In genomic region chr2:106030287-106031268, GRCh38 we compare ENCODE assay signal across 8 cellular contexts.
DNase-seq lines count a peak whose midpoint lies in the region; ATAC-seq and TF ChIP-seq lines count a peak whose summit lies in the region.

No MANE protein-coding gene starts in this region.

- no peaks in the 10 kb centered on the region for H3K36me3 Mint-ChIP-seq in activated CD4-positive, alpha-beta T cell treated with anti-CD3 and anti-CD28 coated beads for 36 hours (ENCODE audit: low read depth)
- H3K36me3 Mint-ChIP-seq in activated CD4-positive, alpha-beta T cell treated with anti-CD3 and anti-CD28 coated beads, Interleukin-2, amount 10 ng/mL, durations not matched to agents 7 days and 5 days (ENCODE audit: low read depth): peaks cover 2% of the 10 kb centered on the region
- peaks cover 0 to 3% (median 0%) of the 10 kb centered on the region in 3 donors for H3K36me3 Mint-ChIP-seq in naive thymus-derived CD8-positive, alpha-beta T cell

- no peaks in the 10 kb centered on the region for H3K27me3 Mint-ChIP-seq in activated CD4-positive, alpha-beta T cell treated with anti-CD3 and anti-CD28 coated beads for 36 hours
- no peaks in the 10 kb centered on the region for H3K27me3 Mint-ChIP-seq in activated CD4-positive, alpha-beta T cell treated with anti-CD3 and anti-CD28 coated beads, Interleukin-2, amount 10 ng/mL, durations not matched to agents 7 days and 5 days
- H3K27me3 Mint-ChIP-seq in naive thymus-derived CD8-positive, alpha-beta T cell: no peaks in the 10 kb centered on the region

- no peak for TF ChIP-seq CTCF in cardiac muscle cell (IDR thresholded peaks at IDR 0.05; ENCODE audit: low read depth, low read length)

- no peaks in the 10 kb centered on the region for H3K27me3 ChIP-seq in cardiac muscle cell

- no peaks in the 10 kb centered on the region for H3K36me3 ChIP-seq in cardiac muscle cell

- H3K4me3 Mint-ChIP-seq in activated CD4-positive, alpha-beta T cell treated with anti-CD3 and anti-CD28 coated beads for 36 hours: no peak overlapping the region
- no peak overlapping the region for H3K4me3 Mint-ChIP-seq in activated CD4-positive, alpha-beta T cell treated with anti-CD3 and anti-CD28 coated beads, Interleukin-2, amount 10 ng/mL, durations not matched to agents 7 days and 5 days
- no peak overlapping the region for H3K4me3 Mint-ChIP-seq in naive thymus-derived CD8-positive, alpha-beta T cell

- peaks cover 2% of the 10 kb centered on the region for H3K9me3 Mint-ChIP-seq in activated CD4-positive, alpha-beta T cell treated with anti-CD3 and anti-CD28 coated beads for 36 hours (ENCODE audit: low read depth)
- H3K9me3 Mint-ChIP-seq in activated CD4-positive, alpha-beta T cell treated with anti-CD3 and anti-CD28 coated beads, Interleukin-2, amount 10 ng/mL, durations not matched to agents 7 days and 5 days: peaks cover 4% of the 10 kb centered on the region
- H3K9me3 Mint-ChIP-seq in naive thymus-derived CD8-positive, alpha-beta T cell: peaks cover 0 to 7% (median 0%) of the 10 kb centered on the region in 9 donors

- H3K27ac ChIP-seq in cardiac muscle cell (peak overlapping the region; percentile 46), skin epidermis (peak overlapping the region in 14 of 21 experiments; percentile 19 to 83 (median 58))

- peak; percentile 78 for DNase-seq in activated CD4-positive, alpha-beta T cell treated with anti-CD3 and anti-CD28 coated beads for 36 hours
- DNase-seq in activated CD4-positive, alpha-beta T cell treated with anti-CD3 and anti-CD28 coated beads, Interleukin-2, amount 10 ng/mL, durations not matched to agents 7 days and 5 days: no peak
- DNase-seq in activated T-cell treated with anti-CD3 and anti-CD28 coated beads for 48 hours (ENCODE audit: low read depth) (peak; percentile 31), cardiac muscle cell (ENCODE audit: low read depth in 1 of 2, low spot score in 1 of 2) (peak; percentile 7 to 96), T-helper 9 cell (no peak), HPDE6-E6E7 (ENCODE audit: extremely low spot score) (no peak)
- DNase-seq in naive thymus-derived CD8-positive, alpha-beta T cell: no peak

- POLR2A ChIA-PET in activated CD4-positive, alpha-beta T cell treated with anti-CD3 and anti-CD28 coated beads for 36 hours (lab: Charles Lee): no interaction called here
- POLR2A ChIA-PET in activated CD4-positive, alpha-beta T cell treated with anti-CD3 and anti-CD28 coated beads, Interleukin-2, amount 10 ng/mL, durations not matched to agents 7 days and 5 days (lab: Charles Lee): no interaction called here
- POLR2A ChIA-PET in naive thymus-derived CD8-positive, alpha-beta T cell (lab: Charles Lee): no interaction called here

- intact Hi-C loops in activated CD4-positive, alpha-beta T cell treated with anti-CD3 and anti-CD28 coated beads for 36 hours (cut with DNase I, micrococcal nuclease): loop anchor here in 1 of 2 experiments (1.0 kb wide), 1 partner anchor 46 kb away; no protein-coding TSS in a partner anchor

- CTCF ChIA-PET in activated CD4-positive, alpha-beta T cell treated with anti-CD3 and anti-CD28 coated beads for 36 hours (lab: Charles Lee): interaction anchor here (0.6 kb wide), 1 partner anchor 108 kb away, joined by 3 read pairs; no protein-coding TSS in a partner anchor
- CTCF ChIA-PET in activated CD4-positive, alpha-beta T cell treated with anti-CD3 and anti-CD28 coated beads, Interleukin-2, amount 10 ng/mL, durations not matched to agents 7 days and 5 days (lab: Charles Lee): interaction anchor here (0.7 kb wide), 1 partner anchor 18 kb away, joined by 4 read pairs; no protein-coding TSS in a partner anchor

- peak; percentile 93 for ATAC-seq in activated CD4-positive, alpha-beta T cell treated with anti-CD3 and anti-CD28 coated beads for 36 hours
- ATAC-seq in naive thymus-derived CD8-positive, alpha-beta T cell: no peak

- peak overlapping the region; percentile 52 for H3K27ac Mint-ChIP-seq in activated CD4-positive, alpha-beta T cell treated with anti-CD3 and anti-CD28 coated beads for 36 hours
- no peak overlapping the region for H3K27ac Mint-ChIP-seq in activated CD4-positive, alpha-beta T cell treated with anti-CD3 and anti-CD28 coated beads, Interleukin-2, amount 10 ng/mL, durations not matched to agents 7 days and 5 days
- peak overlapping the region in 3 of 10 donors; percentile 20 to 70 (median 63) for H3K27ac Mint-ChIP-seq in naive thymus-derived CD8-positive, alpha-beta T cell

- H3K4me3 ChIP-seq in cardiac muscle cell (no peak overlapping the region), skin epidermis (no peak overlapping the region)

- no peaks in the 10 kb centered on the region for H3K9me3 ChIP-seq in cardiac muscle cell (ENCODE audit: low read depth)

- peaks cover 6% of the 10 kb centered on the region for H3K4me1 ChIP-seq in cardiac muscle cell (ENCODE audit: low read depth)

- H3K4me1 Mint-ChIP-seq in activated CD4-positive, alpha-beta T cell treated with anti-CD3 and anti-CD28 coated beads for 36 hours: peaks cover 34% of the 10 kb centered on the region
- H3K4me1 Mint-ChIP-seq in activated CD4-positive, alpha-beta T cell treated with anti-CD3 and anti-CD28 coated beads, Interleukin-2, amount 10 ng/mL, durations not matched to agents 7 days and 5 days: peaks cover 19% of the 10 kb centered on the region
- peaks cover 17 to 37% (median 29%) of the 10 kb centered on the region in 4 donors for H3K4me1 Mint-ChIP-seq in naive thymus-derived CD8-positive, alpha-beta T cell

Comparison
In these comparisons a context has a peak if more than half of its experiments do, and no peak if none do; other contexts are left out.
1. DNase-seq: peak in activated CD4-positive, alpha-beta T cell treated with anti-CD3 and anti-CD28 coated beads for 36 hours (single experiment), activated T-cell treated with anti-CD3 and anti-CD28 coated beads for 48 hours (single experiment) and cardiac muscle cell (2 of 2); none in activated CD4-positive, alpha-beta T cell treated with anti-CD3 and anti-CD28 coated beads, Interleukin-2, amount 10 ng/mL, durations not matched to agents 7 days and 5 days (single experiment), T-helper 9 cell (single experiment), naive thymus-derived CD8-positive, alpha-beta T cell (0 of 10) and HPDE6-E6E7 (single experiment).